25 cellular contexts compared by ENCODE assay signal in genomic region chr6:14828146-14828705, GRCh38.
"Had no signal": no experiment of that assay in that cellular context is flagged by ENCODE, and none has a peak within 500 bp of the region (broad histone marks: within the 10 kb centered on the region; RNA-seq: fewer than 3 reads in every experiment).

No MANE protein-coding gene starts in this region.

- H3K27ac Mint-ChIP-seq: activated CD4-positive, alpha-beta T cell treated with anti-CD3 and anti-CD28 coated beads, Interleukin-2, amount 10 ng/mL, durations not matched to agents 7 days and 5 days; activated CD8-positive, alpha-beta memory T cell treated with anti-CD3 and anti-CD28 coated beads, Interleukin-2, amount 10 ng/mL, durations not matched to agents 7 days and 5 days; activated CD8-positive, alpha-beta T cell treated with anti-CD3 and anti-CD28 coated beads for 36 hours; activated naive CD4-positive, alpha-beta T cell treated with anti-CD3 and anti-CD28 coated beads, Interleukin-2, amount 10 ng/mL, durations not matched to agents 7 days and 5 days; type B pancreatic cell had no signal

- H3K36me3 ChIP-seq: cardiac muscle cell, heart right ventricle, lower lobe of right lung, pancreas, right atrium auricular region, thoracic aorta, vagina had no signal

- H3K36me3 Mint-ChIP-seq: activated CD8-positive, alpha-beta memory T cell treated with anti-CD3 and anti-CD28 coated beads, Interleukin-2, amount 10 ng/mL, durations not matched to agents 7 days and 5 days; activated naive CD4-positive, alpha-beta T cell treated with anti-CD3 and anti-CD28 coated beads, Interleukin-2, amount 10 ng/mL, durations not matched to agents 7 days and 5 days; type B pancreatic cell had no signal

- ATAC-seq: activated CD4-positive, CD25-positive, alpha-beta regulatory T cell treated with anti-CD3 and anti-CD28 coated beads, Interleukin-2, amount 50 U/mL, for 24 hours; activated CD8-positive, alpha-beta memory T cell treated with anti-CD3 and anti-CD28 coated beads, Interleukin-2, amount 10 ng/mL, durations not matched to agents 7 days and 5 days; activated CD8-positive, alpha-beta T cell treated with anti-CD3 and anti-CD28 coated beads for 36 hours; heart right ventricle; left lobe of liver; lower lobe of right lung; mucosa of descending colon; pancreas; psoas muscle had no signal

- H3K9me3 Mint-ChIP-seq: activated CD8-positive, alpha-beta T cell treated with anti-CD3 and anti-CD28 coated beads for 36 hours; activated naive CD4-positive, alpha-beta T cell treated with anti-CD3 and anti-CD28 coated beads, Interleukin-2, amount 10 ng/mL, durations not matched to agents 7 days and 5 days had no signal

- H3K4me3 Mint-ChIP-seq: activated CD4-positive, alpha-beta T cell treated with anti-CD3 and anti-CD28 coated beads, Interleukin-2, amount 10 ng/mL, durations not matched to agents 7 days and 5 days; activated CD8-positive, alpha-beta memory T cell treated with anti-CD3 and anti-CD28 coated beads, Interleukin-2, amount 10 ng/mL, durations not matched to agents 7 days and 5 days; activated CD8-positive, alpha-beta T cell treated with anti-CD3 and anti-CD28 coated beads for 36 hours; activated naive CD4-positive, alpha-beta T cell treated with anti-CD3 and anti-CD28 coated beads, Interleukin-2, amount 10 ng/mL, durations not matched to agents 7 days and 5 days; type B pancreatic cell had no signal

- H3K4me1 Mint-ChIP-seq: activated CD4-positive, alpha-beta T cell treated with anti-CD3 and anti-CD28 coated beads, Interleukin-2, amount 10 ng/mL, durations not matched to agents 7 days and 5 days; activated CD8-positive, alpha-beta memory T cell treated with anti-CD3 and anti-CD28 coated beads, Interleukin-2, amount 10 ng/mL, durations not matched to agents 7 days and 5 days; activated naive CD4-positive, alpha-beta T cell treated with anti-CD3 and anti-CD28 coated beads, Interleukin-2, amount 10 ng/mL, durations not matched to agents 7 days and 5 days had no signal

- H3K27ac ChIP-seq: cardiac muscle cell, heart right ventricle, lower lobe of right lung, pancreas, psoas muscle, right atrium auricular region, thoracic aorta, vagina, VCaP had no signal

- H3K27me3 Mint-ChIP-seq: activated CD4-positive, alpha-beta T cell treated with anti-CD3 and anti-CD28 coated beads, Interleukin-2, amount 10 ng/mL, durations not matched to agents 7 days and 5 days had no signal

- H3K27me3 ChIP-seq: cardiac muscle cell, heart right ventricle, pancreas, right atrium auricular region, vagina had no signal

- H3K4me3 ChIP-seq: cardiac muscle cell, heart right ventricle, lower lobe of right lung, mucosa of descending colon, pancreas, psoas muscle, right atrium auricular region, thoracic aorta, vagina had no signal

- H3K4me1 ChIP-seq: lower lobe of right lung, pancreas, psoas muscle, right atrium auricular region had no signal

- H3K9me3 ChIP-seq: heart right ventricle, lower lobe of right lung, mucosa of descending colon, pancreas, psoas muscle, right atrium auricular region, thoracic aorta, vagina had no signal

- DNase-seq: activated CD4-positive, alpha-beta T cell treated with anti-CD3 and anti-CD28 coated beads, Interleukin-2, amount 10 ng/mL, durations not matched to agents 7 days and 5 days; activated CD8-positive, alpha-beta memory T cell treated with anti-CD3 and anti-CD28 coated beads, Interleukin-2, amount 10 ng/mL, durations not matched to agents 7 days and 5 days; activated CD8-positive, alpha-beta T cell treated with anti-CD3 and anti-CD28 coated beads for 36 hours; activated effector memory CD4-positive, alpha-beta T cell treated with anti-CD3 and anti-CD28 coated beads, Interleukin-2, amount 50 U/mL, for 16 hours; activated naive CD4-positive, alpha-beta T cell treated with anti-CD3 and anti-CD28 coated beads, Interleukin-2, amount 10 ng/mL, durations not matched to agents 7 days and 5 days; activated T-cell treated with anti-CD3 and anti-CD28 coated beads for 4 hours; amygdala; cortex of kidney; heart right ventricle; kidney; lower lobe of right lung; mesendoderm; mucosa of descending colon; pancreas; psoas muscle; stimulated activated CD4-positive, alpha-beta T cell treated with anti-CD3 and anti-CD28 coated beads, Interleukin-4, amount 100 ng/mL, for 24 hours; stimulated activated naive CD4-positive, alpha-beta T cell treated with Interleukin-2 at 50 U/mL for 16 hours had no signal
